Comparison of ENCODE assay signal across 9 cellular contexts in genomic region chr20:40603057-40603651, GRCh38.
"Had no signal": no experiment of that assay in that cellular context is flagged by ENCODE, and none has a peak within 500 bp of the region (broad histone marks: within the 10 kb centered on the region; RNA-seq: fewer than 3 reads in every experiment).

No MANE protein-coding gene starts in this region.

- H3K4me2 ChIP-seq: KMS-11 had no signal

- H3K27ac ChIP-seq: GM23248, HL-60, KMS-11 had no signal

- DNase-seq: GM23248, GOT3, H7, HCEC 1CT, HFFc6, Karpas-422, KBM-7 had no signal

- H3K4me3 ChIP-seq: GM23248 had no signal

- H3K9ac ChIP-seq: GM23248, KMS-11 had no signal

- H2AFZ ChIP-seq: GM23248 had no signal
